Comparison of ENCODE assay signal across 22 cellular contexts in the genomic region with DNA sequence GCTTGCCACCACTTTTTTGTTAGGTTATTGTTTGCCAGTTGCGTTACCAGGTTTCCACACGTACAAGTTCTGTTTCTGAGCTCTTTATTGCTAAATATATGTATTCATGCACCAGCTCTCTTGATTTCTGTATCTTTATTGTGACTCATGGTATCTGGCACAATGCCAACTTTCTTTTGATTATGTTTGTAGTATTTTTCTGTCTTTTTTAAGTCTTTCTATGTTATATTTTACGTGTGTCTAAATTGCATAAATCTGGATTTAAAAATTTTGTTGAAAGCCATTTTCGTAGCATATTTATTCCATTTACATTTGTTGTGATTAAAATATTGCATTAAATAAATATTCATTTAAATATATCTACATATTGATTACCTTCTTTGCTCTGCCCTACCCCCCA.
A peak's percentile ranks its signal among the peaks of the same experiment; 100 is the strongest.
DNase-seq lines count a peak whose midpoint lies in the region; ATAC-seq, FAIRE-seq and TF ChIP-seq lines count a peak whose summit lies in the region.
"Had no signal": no experiment of that assay in that cellular context is flagged by ENCODE, and none has a peak within 500 bp of the region (broad histone marks: within the 10 kb centered on the region; RNA-seq: fewer than 3 reads in every experiment).

No MANE protein-coding gene starts in this region.

- H3K4me3 ChIP-seq in SK-N-SH (ENCODE audit: low read depth in 2 of 2, low read length in 1 of 2) (no peak overlapping the region), endothelial cell of umbilical vein (replicated peaks in 1 of 3; ENCODE audit: insufficient read depth in 1 of 3, low read depth in 1 of 3, low read length in 3 of 3) (no peak overlapping the region), osteoblast (ENCODE audit: insufficient read depth, low read length) (no peak overlapping the region)
- H3K4me3 ChIP-seq: colonic mucosa, SJCRH30, suprapubic skin had no signal

- POLR2A ChIA-PET in SK-N-SH (lab: Yijun Ruan, JAX): no interaction called here
- POLR2A ChIA-PET in endothelial cell of umbilical vein (lab: Charles Lee): no interaction called here

- peaks cover 33% of the 10 kb centered on the region for H4K20me1 ChIP-seq in SK-N-SH (ENCODE audit: insufficient read depth)
- H4K20me1 ChIP-seq in endothelial cell of umbilical vein (replicated peaks; ENCODE audit: control insufficient read depth, extremely low read depth, insufficient read depth, low read length): no peaks in the 10 kb centered on the region
- H4K20me1 ChIP-seq in osteoblast (ENCODE audit: insufficient read depth, low read length): peaks cover 34% of the 10 kb centered on the region

- H3K9me2 ChIP-seq in SK-N-SH: no peaks in the 10 kb centered on the region

- no TSS peak for BruUV-seq in endothelial cell of umbilical vein (replicated peaks; lab: Mats Ljungman, UMichigan)

- H3K27ac ChIP-seq in SK-N-SH (ENCODE audit: low read depth in 2 of 2, low read length in 1 of 2) (no peak overlapping the region), endothelial cell of umbilical vein (ENCODE audit: insufficient read depth, low read depth, low read length) (no peak overlapping the region), osteoblast (ENCODE audit: low read depth, low read length) (no peak overlapping the region)
- H3K27ac ChIP-seq: colonic mucosa, SJCRH30, suprapubic skin, WERI-Rb-1 had no signal

- H3K27me3 ChIP-seq in SK-N-SH (ENCODE audit: insufficient read depth): no peaks in the 10 kb centered on the region
- no peaks in the 10 kb centered on the region for H3K27me3 ChIP-seq in endothelial cell of umbilical vein (ENCODE audit: control insufficient read depth in 2 of 2, insufficient read depth in 2 of 2, low read length in 2 of 2)
- no peaks in the 10 kb centered on the region for H3K27me3 ChIP-seq in osteoblast (ENCODE audit: insufficient read depth, low read length)
- H3K27me3 ChIP-seq: colonic mucosa, SJCRH30, suprapubic skin had no signal

- H3K9ac ChIP-seq in SK-N-SH (no peak overlapping the region), endothelial cell of umbilical vein (replicated peaks; ENCODE audit: extremely low read depth, insufficient read depth, low read length) (no peak overlapping the region)

- H3F3A ChIP-seq in SK-N-SH (replicated peaks; ENCODE audit: insufficient read depth): no peaks in the 10 kb centered on the region

- no peak for TF ChIP-seq EP300 in SK-N-SH (IDR thresholded peaks at IDR 0.05; ENCODE audit: borderline replicate concordance in 1 of 2, low read depth in 1 of 2, low read length in 1 of 2)

- ATAC-seq in SK-N-SH treated with all-trans-retinoic acid at 6 μM for 48 hours (no peak), HG02642 (IDR thresholded peaks at IDR 0.05; ENCODE audit: poor library complexity, unreplicated experiment) (no peak)
- ATAC-seq: activated CD8-positive, alpha-beta T cell treated with anti-CD3 and anti-CD28 coated beads for 36 hours; HCT116; T-helper 17 cell had no signal

- no peak overlapping the region for H3K4me2 ChIP-seq in SK-N-SH
- H3K4me2 ChIP-seq in endothelial cell of umbilical vein (ENCODE audit: insufficient read depth, low read length): no peak overlapping the region
- H3K4me2 ChIP-seq in osteoblast (ENCODE audit: insufficient read depth, low read length): no peak overlapping the region

- H3K79me2 ChIP-seq in SK-N-SH (ENCODE audit: insufficient read depth): peaks cover 93% of the 10 kb centered on the region
- peaks cover 55% of the 10 kb centered on the region for H3K79me2 ChIP-seq in endothelial cell of umbilical vein (ENCODE audit: control insufficient read depth, insufficient read depth, low read length)
- peaks cover 92% of the 10 kb centered on the region for H3K79me2 ChIP-seq in osteoblast (ENCODE audit: insufficient read depth, low read length)

- no peaks in the 10 kb centered on the region for H3K9me1 ChIP-seq in endothelial cell of umbilical vein (replicated peaks; ENCODE audit: control insufficient read depth, extremely low read depth, insufficient read depth, low read length)

- 89% methylated on average over 4 of the region's 4 CpGs for WGBS in SK-N-SH (ENCODE audit: low lambda C conversion rate)

- TF ChIP-seq CTCF in SK-N-SH (IDR thresholded peaks at IDR 0.05) (no peak), endothelial cell of umbilical vein (IDR thresholded peaks at IDR 0.05; ENCODE audit: extremely low read depth in 1 of 2, insufficient read depth in 1 of 2, low read depth in 1 of 2, low read length in 2 of 2) (no peak), osteoblast (IDR thresholded peaks at IDR 0.05; ENCODE audit: extremely low read depth, low read depth, low read length) (no peak)

- H3K36me3 ChIP-seq in SK-N-SH (replicated peaks in 1 of 2; ENCODE audit: control insufficient read depth in 1 of 2, insufficient read depth in 2 of 2, low read length in 1 of 2) (peaks cover 0 to 22% of the 10 kb centered on the region in 2 experiments), endothelial cell of umbilical vein (ENCODE audit: control insufficient read depth in 2 of 2, extremely low read depth in 1 of 2, insufficient read depth in 2 of 2, low read length in 2 of 2) (no peaks in the 10 kb centered on the region), osteoblast (ENCODE audit: insufficient read depth, low read length) (no peaks in the 10 kb centered on the region)
- H3K36me3 ChIP-seq: colonic mucosa, SJCRH30, suprapubic skin, WERI-Rb-1 had no signal

- H2AFZ ChIP-seq in SK-N-SH (ENCODE audit: low read depth): no peak overlapping the region
- H2AFZ ChIP-seq in endothelial cell of umbilical vein (ENCODE audit: low read depth, low read length): no peak overlapping the region
- H2AFZ ChIP-seq in osteoblast (ENCODE audit: low read length): no peak overlapping the region

- H3K4me1 ChIP-seq in SK-N-SH (ENCODE audit: control insufficient read depth in 1 of 2, insufficient read depth in 2 of 2, low read depth in 1 of 2, low read length in 1 of 2) (peaks cover 0 to 7% of the 10 kb centered on the region in 2 experiments; a peak in 1 of 4 replicates), endothelial cell of umbilical vein (ENCODE audit: control insufficient read depth, extremely low read depth, insufficient read depth, low read length) (peaks cover 6% of the 10 kb centered on the region), osteoblast (ENCODE audit: insufficient read depth, low read length) (no peaks in the 10 kb centered on the region)
- H3K4me1 ChIP-seq: colonic mucosa, SJCRH30, suprapubic skin had no signal

- intact Hi-C loops in endothelial cell of umbilical vein (cut with micrococcal nuclease): loop anchor here (5.0 kb wide), 1 partner anchor 74 kb away; a partner anchor contains a TSS

- no peak for FAIRE-seq in endothelial cell of umbilical vein (lab: Jason Lieb, UNC)

- dilution Hi-C loops in endothelial cell of umbilical vein (cut with MboI; ENCODE audit: extremely low pct_ligation_motif_present, low sequenced_read_pairs): no loop called here

- peaks cover 16% of the 10 kb centered on the region for H3K9me3 ChIP-seq in SK-N-SH
- no peaks in the 10 kb centered on the region for H3K9me3 ChIP-seq in endothelial cell of umbilical vein (replicated peaks; ENCODE audit: control insufficient read depth, insufficient read depth, low read length)
- H3K9me3 ChIP-seq in osteoblast (ENCODE audit: low read depth, low read length): no peaks in the 10 kb centered on the region
- H3K9me3 ChIP-seq: colonic mucosa, SJCRH30, suprapubic skin had no signal

- TF ChIP-seq RAD21 in SK-N-SH (IDR thresholded peaks at IDR 0.05; ENCODE audit: low read length): no peak

- TF ChIP-seq POLR2A in endothelial cell of umbilical vein (IDR thresholded peaks at IDR 0.05; ENCODE audit: low read depth, low read length): no peak

- CTCF ChIA-PET in SK-N-SH (lab: Yijun Ruan, JAX): no interaction called here
- CTCF ChIA-PET in endothelial cell of umbilical vein (lab: Charles Lee): interaction anchor here (1.2 kb wide), 1 partner anchor 54 kb away, joined by 3 read pairs; no protein-coding TSS in a partner anchor

- DNase-seq in SK-N-SH (no peak), RPMI7951 (ENCODE audit: low read depth) (peak; percentile 11), endothelial cell of umbilical vein (ENCODE audit: low read depth, low spot score) (peak; percentile 37), osteoblast (ENCODE audit: insufficient read length, low spot score, missing footprints) (peak; percentile 19), NCI-H146 treated with DMSO at 0.1 percent for 48 hours (lab: John Stamatoyannopoulos, UW; ENCODE audit: unreplicated experiment) (no peak), iPS-NIHi11 (ENCODE audit: low spot score) (no peak)
- DNase-seq: activated CD8-positive, alpha-beta T cell treated with anti-CD3 and anti-CD28 coated beads for 36 hours; activated naive CD4-positive, alpha-beta T cell treated with anti-CD3 and anti-CD28 coated beads for 36 hours; activated T-cell treated with anti-CD3 and anti-CD28 coated beads, Interleukin-2, amount 50 U/mL, for 1 hour; aorta; colonic mucosa; DMS153; KG1; NCI-H1105; NCI-H526; T-helper 17 cell; WERI-Rb-1 had no signal

TF ChIP-seq in SK-N-SH, 30 proteins besides CTCF, POLR2A, EP300 and RAD21 (continues in another document):
- peak; percentile 39; the same call in 1 of the 2 replicates for TF ChIP-seq NFIC (IDR thresholded peaks at IDR 0.05; ENCODE audit: borderline replicate concordance)

TF ChIP-seq in SK-N-SH treated with all-trans-retinoic acid at 6 μM for 48 hours, 23 proteins besides CTCF, POLR2A, EP300 and RAD21:
- TF ChIP-seq ZFP3 (CRISPR knock-in tag; IDR thresholded peaks at IDR 0.05): no peak

TF ChIP-seq in endothelial cell of umbilical vein, 7 proteins besides CTCF, POLR2A, EP300 and RAD21:
- TF ChIP-seq, protein P1, sequence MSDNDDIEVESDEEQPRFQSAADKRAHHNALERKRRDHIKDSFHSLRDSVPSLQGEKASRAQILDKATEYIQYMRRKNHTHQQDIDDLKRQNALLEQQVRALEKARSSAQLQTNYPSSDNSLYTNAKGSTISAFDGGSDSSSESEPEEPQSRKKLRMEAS (IDR thresholded peaks at IDR 0.05; ENCODE audit: insufficient read depth, insufficient read length): no peak
- TF ChIP-seq MYC (IDR thresholded peaks at IDR 0.05; ENCODE audit: low read depth, low read length): no peak
- TF ChIP-seq JUN (IDR thresholded peaks at IDR 0.05; ENCODE audit: borderline replicate concordance, insufficient read depth, insufficient read length, low read depth): no peak
- TF ChIP-seq EZH2 (IDR thresholded peaks at IDR 0.05; ENCODE audit: borderline replicate concordance, low read depth, low read length, severe bottlenecking): no peak
- no peak for TF ChIP-seq GATA2 (IDR thresholded peaks at IDR 0.05; ENCODE audit: insufficient read depth, insufficient read length, low read depth, low read length)
- TF ChIP-seq POLR2AphosphoS5 (IDR thresholded peaks at IDR 0.05; ENCODE audit: insufficient read depth, low read depth, low read length): no peak
- TF ChIP-seq FOS (IDR thresholded peaks at IDR 0.05; ENCODE audit: borderline replicate concordance, insufficient read depth, low read length): peak; percentile 54

Comparison
In these comparisons a context has a peak if more than half of its experiments do, and no peak if none do; other contexts are left out.
1. DNase-seq: peak in RPMI7951 (single experiment), endothelial cell of umbilical vein (single experiment) and osteoblast (single experiment); none in SK-N-SH (single experiment), NCI-H146 treated with DMSO at 0.1 percent for 48 hours (single experiment) and iPS-NIHi11 (single experiment).